In genomic region chr12:15407025-15407424, GRCh38 we compare ENCODE assay signal across 8 cellular contexts.
"Had no signal": no experiment of that assay in that cellular context is flagged by ENCODE, and none has a peak within 500 bp of the region (broad histone marks: within the 10 kb centered on the region; RNA-seq: fewer than 3 reads in every experiment).

No MANE protein-coding gene starts in this region.

- FAIRE-seq: H1, H54 had no signal

- H3K27me3 Mint-ChIP-seq: IgD-negative memory B cell had no signal

- H3K36me3 Mint-ChIP-seq: IgD-negative memory B cell had no signal

- H3K4me3 Mint-ChIP-seq: GM23338, H9, IgD-negative memory B cell had no signal

- H3K9me3 Mint-ChIP-seq: GM23338, H9, IgD-negative memory B cell had no signal

- H3K27ac Mint-ChIP-seq: GM23338, H9, IgD-negative memory B cell had no signal

- H3K27ac ChIP-seq: HL-60 had no signal

- ATAC-seq: GM23338 had no signal

- H2AFZ ChIP-seq: GM23338 had no signal

- H3K4me3 ChIP-seq: GM23338 had no signal

- DNase-seq: H9, HCEC 1CT, KG1 had no signal

- H3K4me2 ChIP-seq: GM23338 had no signal

- H3K4me1 Mint-ChIP-seq: GM23338, H9, IgD-negative memory B cell had no signal
